26 cellular contexts compared by ENCODE assay signal in the genomic region with DNA sequence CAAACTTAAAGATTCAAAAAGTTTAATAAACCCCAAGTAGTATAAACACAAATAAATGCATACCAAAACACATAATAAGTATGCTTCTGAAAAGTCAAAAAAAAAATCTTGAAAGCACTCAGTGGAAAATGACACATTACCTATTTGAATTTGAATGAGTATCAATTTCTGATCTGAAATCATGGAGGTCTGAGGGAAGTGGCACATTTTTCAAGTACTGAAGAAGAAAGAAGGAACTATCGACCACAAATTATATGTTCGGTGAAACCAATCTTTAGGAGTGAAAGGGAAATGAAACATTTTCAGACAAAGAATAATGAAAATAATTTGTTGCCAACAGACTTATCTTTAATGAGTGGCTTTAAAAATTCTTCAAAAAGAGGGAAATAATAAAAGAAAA. TPM values are rescaled to one million over a fixed set of nuclear protein-coding genes. Genes with fewer than 3 reads are reported as not detected.
"Had no signal": no experiment of that assay in that cellular context is flagged by ENCODE, and none has a peak within 500 bp of the region (broad histone marks: within the 10 kb centered on the region; RNA-seq: fewer than 3 reads in every experiment).

No MANE protein-coding gene starts in this region.

- ATAC-seq: esophagus mucosa; heart right ventricle; psoas muscle; right lobe of liver; stimulated activated memory B cell treated with anti-CD40 and anti-IgM and Interleukin-4, amounts not matched to agents 10 μg/mL and 1 μg/mL and 100 μg/mL, for 72 hours; stimulated activated naive CD8-positive, alpha-beta T cell treated with anti-CD3 and anti-CD28 coated beads, Interleukin-15, amount 100 ng/mL, for 72 hours had no signal

- H3K9me3 ChIP-seq: psoas muscle, right lobe of liver, testis, tibial nerve had no signal

- FAIRE-seq: endometrium, frontal cortex, islet of Langerhans had no signal

- DNase-seq: cortex of kidney; effector memory CD4-positive, alpha-beta T cell; heart right ventricle; hypothalamus; kidney glomerular epithelial cell; naive B cell; occipital lobe; psoas muscle; retina; right lobe of liver; stimulated activated CD4-positive, alpha-beta T cell treated with anti-CD3 and anti-CD28 coated beads, Interleukin-15, amount 100 ng/mL, for 24 hours; stimulated activated CD4-positive, alpha-beta T cell treated with anti-CD3 and anti-CD28 coated beads, Interleukin-1b, Interleukin-23, amount 100 ng/mL, for 48 hours; stimulated activated CD4-positive, alpha-beta T cell treated with anti-CD3 and anti-CD28 coated beads, Interleukin-4, amount 100 ng/mL, for 24 hours; stimulated activated naive CD8-positive, alpha-beta T cell treated with anti-CD3 and anti-CD28 coated beads, Interleukin-15, amount 100 ng/mL, for 72 hours; testis had no signal

- H3K4me3 ChIP-seq: heart right ventricle, psoas muscle, right lobe of liver, testis, tibial nerve had no signal

- H3K4me1 ChIP-seq: heart right ventricle, psoas muscle, right lobe of liver, testis, tibial nerve had no signal

- H3K36me3 ChIP-seq: heart right ventricle, right lobe of liver, tibial nerve had no signal

- H3K27ac ChIP-seq: heart right ventricle, psoas muscle, right lobe of liver, testis, tibial nerve had no signal

- H3K27me3 ChIP-seq: heart right ventricle, right lobe of liver, testis, tibial nerve had no signal

RNA-seq across cellular contexts. Expression of a gene that starts 12.1 kb away (rescaled TPM):
- total RNA-seq: esophagus mucosa, fibroblast of lung, frontal cortex, glomerular endothelial cell, heart right ventricle, lung microvascular endothelial cell, occipital lobe, psoas muscle, subcutaneous adipose tissue, tibial nerve, ureter had no signal
- polyA plus RNA-seq: fibroblast of lung, heart right ventricle, psoas muscle had no signal
